Comparison of ENCODE assay signal across 1 cellular context in genomic region chr9:135898634-135899407, GRCh38.
TF ChIP-seq lines count a peak whose summit lies in the region.

No MANE protein-coding gene starts in this region.

TF ChIP-seq in HEK293, 187 proteins besides CTCF, POLR2A, EP300 and RAD21 (continued from another document):
- TF ChIP-seq INSM2 (tag by site-specific recombination; IDR thresholded peaks at IDR 0.05): no peak
- TF ChIP-seq ZNF394 (tag by site-specific recombination; IDR thresholded peaks at IDR 0.05; ENCODE audit: borderline replicate concordance): no peak
- no peak for TF ChIP-seq ZNF518A (tag by site-specific recombination; conservative IDR thresholded peaks at IDR 0.05; ENCODE audit: low read depth)
- peak; percentile 19 for TF ChIP-seq SETDB1 (IDR thresholded peaks at IDR 0.05; ENCODE audit: insufficient read length, low read length)
- TF ChIP-seq ZNF449 (tag by site-specific recombination; IDR thresholded peaks at IDR 0.05): no peak
- no peak for TF ChIP-seq EGR2 (tag by site-specific recombination; IDR thresholded peaks at IDR 0.05; ENCODE audit: low read depth)
TF ChIP-seq in HEK293: peak in this region for 1.
